In genomic region chr5:130747556-130747955, GRCh38 we compare ENCODE assay signal across 31 cellular contexts.
"Had no signal": no experiment of that assay in that cellular context is flagged by ENCODE, and none has a peak within 500 bp of the region (broad histone marks: within the 10 kb centered on the region; RNA-seq: fewer than 3 reads in every experiment).

No MANE protein-coding gene starts in this region.

- H3K4me1 ChIP-seq: adrenal gland, body of pancreas, colonic mucosa, esophagus squamous epithelium, gastroesophageal sphincter, heart right ventricle had no signal

- H3K4me1 Mint-ChIP-seq: activated naive CD4-positive, alpha-beta T cell treated with anti-CD3 and anti-CD28 coated beads, Interleukin-2, amount 50 U/mL, for 24 hours; activated naive CD8-positive, alpha-beta T cell treated with anti-CD3 and anti-CD28 coated beads for 36 hours; activated naive CD8-positive, alpha-beta T cell treated with anti-CD3 and anti-CD28 coated beads, Interleukin-2, amount 50 U/mL, for 24 hours; activated T-helper 17 cell treated with anti-CD3 and anti-CD28 coated beads, Interleukin-2, amount 50 U/mL, for 72 hours had no signal

- DNase-seq: activated CD4-positive, alpha-beta T cell treated with anti-CD3 and anti-CD28 coated beads for 1 hour; activated CD4-positive, alpha-beta T cell treated with anti-CD3 and anti-CD28 coated beads for 48 hours; activated CD4-positive, alpha-beta T cell treated with anti-CD3 and anti-CD28 coated beads, Interleukin-2, amount 50 U/mL, for 1 hour; activated CD4-positive, alpha-beta T cell treated with anti-CD3 and anti-CD28 coated beads, Interleukin-2, amount 50 U/mL, for 48 hours; activated CD8-positive, alpha-beta memory T cell treated with anti-CD3 and anti-CD28 coated beads for 24 hours; activated CD8-positive, alpha-beta T cell treated with anti-CD3 and anti-CD28 coated beads for 36 hours; activated effector memory CD4-positive, alpha-beta T cell treated with Interleukin-2 at 50 U/mL for 16 hours; activated gamma-delta T cell treated with Interleukin-2 at 50 U/mL for 16 hours; activated naive CD4-positive, alpha-beta T cell treated with Interleukin-2 at 50 U/mL for 16 hours; activated naive CD8-positive, alpha-beta T cell treated with anti-CD3 and anti-CD28 coated beads for 36 hours; activated naive CD8-positive, alpha-beta T cell treated with anti-CD3 and anti-CD28 coated beads, Interleukin-2, amount 50 U/mL, for 24 hours; activated T-cell treated with anti-CD3 and anti-CD28 coated beads, Interleukin-2, amount 50 U/mL, for 4 hours; adrenal gland; amygdala; aorta; body of pancreas; central memory CD4-positive, alpha-beta T cell; cerebellar nuclear complex; colonic mucosa; effector CD8-positive, alpha-beta T cell; esophagus squamous epithelium; foreskin melanocyte; heart right ventricle; T-helper 2 cell had no signal

- H3K27ac Mint-ChIP-seq: activated CD8-positive, alpha-beta T cell treated with anti-CD3 and anti-CD28 coated beads for 36 hours; activated naive CD4-positive, alpha-beta T cell treated with anti-CD3 and anti-CD28 coated beads, Interleukin-2, amount 50 U/mL, for 24 hours; activated naive CD8-positive, alpha-beta T cell treated with anti-CD3 and anti-CD28 coated beads for 36 hours; activated naive CD8-positive, alpha-beta T cell treated with anti-CD3 and anti-CD28 coated beads, Interleukin-2, amount 50 U/mL, for 24 hours; activated T-helper 17 cell treated with anti-CD3 and anti-CD28 coated beads, Interleukin-2, amount 50 U/mL, for 72 hours; WTC11 had no signal

- H3K36me3 ChIP-seq: adrenal gland, cardiac muscle cell, colonic mucosa, esophagus squamous epithelium, gastroesophageal sphincter, heart right ventricle had no signal

- H3K27me3 Mint-ChIP-seq: activated naive CD8-positive, alpha-beta T cell treated with anti-CD3 and anti-CD28 coated beads for 36 hours had no signal

- H3K27ac ChIP-seq: adrenal gland, body of pancreas, cardiac muscle cell, colonic mucosa, epithelial cell of prostate, esophagus squamous epithelium, gastroesophageal sphincter, heart right ventricle, VCaP had no signal

- ATAC-seq: activated CD8-positive, alpha-beta T cell treated with anti-CD3 and anti-CD28 coated beads for 36 hours; activated naive CD8-positive, alpha-beta T cell treated with anti-CD3 and anti-CD28 coated beads, Interleukin-2, amount 50 U/mL, for 24 hours; activated T-cell treated with anti-CD3 and anti-CD28 coated beads, Interleukin-2, amount 50 U/mL, for 4 hours; activated T-helper 17 cell treated with anti-CD3 and anti-CD28 coated beads, Interleukin-2, amount 50 U/mL, for 72 hours; body of pancreas; gastroesophageal sphincter; heart right ventricle; WTC11 had no signal

- H3K4me3 ChIP-seq: adrenal gland, body of pancreas, cardiac muscle cell, colonic mucosa, esophagus squamous epithelium, gastroesophageal sphincter, heart right ventricle had no signal

- H3K4me3 Mint-ChIP-seq: activated CD8-positive, alpha-beta T cell treated with anti-CD3 and anti-CD28 coated beads for 36 hours; activated naive CD4-positive, alpha-beta T cell treated with anti-CD3 and anti-CD28 coated beads, Interleukin-2, amount 50 U/mL, for 24 hours; activated naive CD8-positive, alpha-beta T cell treated with anti-CD3 and anti-CD28 coated beads for 36 hours; activated naive CD8-positive, alpha-beta T cell treated with anti-CD3 and anti-CD28 coated beads, Interleukin-2, amount 50 U/mL, for 24 hours; activated T-cell treated with anti-CD3 and anti-CD28 coated beads, Interleukin-2, amount 50 U/mL, for 4 hours; activated T-helper 17 cell treated with anti-CD3 and anti-CD28 coated beads, Interleukin-2, amount 50 U/mL, for 72 hours; WTC11 had no signal

- H3K36me3 Mint-ChIP-seq: activated naive CD4-positive, alpha-beta T cell treated with anti-CD3 and anti-CD28 coated beads, Interleukin-2, amount 50 U/mL, for 24 hours; activated naive CD8-positive, alpha-beta T cell treated with anti-CD3 and anti-CD28 coated beads for 36 hours had no signal

- H3K27me3 ChIP-seq: adrenal gland, body of pancreas, cardiac muscle cell, colonic mucosa, esophagus squamous epithelium, gastroesophageal sphincter, heart right ventricle had no signal

- H3K9me3 Mint-ChIP-seq: activated CD8-positive, alpha-beta T cell treated with anti-CD3 and anti-CD28 coated beads for 36 hours; activated naive CD4-positive, alpha-beta T cell treated with anti-CD3 and anti-CD28 coated beads, Interleukin-2, amount 50 U/mL, for 24 hours had no signal

- H3K9me3 ChIP-seq: adrenal gland, colonic mucosa, gastroesophageal sphincter had no signal
